8 cellular contexts compared by ENCODE assay signal in genomic region chr7:99558306-99559275, GRCh38. TPM values are rescaled to one million over a fixed set of nuclear protein-coding genes. Genes with fewer than 3 reads are reported as not detected.
DNase-seq lines count a peak whose midpoint lies in the region; ATAC-seq and TF ChIP-seq lines count a peak whose summit lies in the region.

Gene ZNF655, plus strand, starts transcription at chr7:99558642. Its CDS starts 1,918 bp downstream, at chr7:99560560.

- TF ChIP-seq EP300 in Ishikawa (IDR thresholded peaks at IDR 0.05; ENCODE audit: borderline replicate concordance), result no peak

- peak in 3 of 4 donors; percentile 54 to 81 (median 75) for TF ChIP-seq POLR2A in esophagus squamous epithelium (IDR thresholded peaks at IDR 0.05)

- TF ChIP-seq CTCF in esophagus squamous epithelium (IDR thresholded peaks at IDR 0.05), result peak in 1 of 6 experiments; percentile 13

- H3K9me3 Mint-ChIP-seq in activated T-cell treated with anti-CD3 and anti-CD28 coated beads, Interleukin-2, amount 50 U/mL, for 72 hours, result no peaks in the 10 kb centered on the region

- H3K27ac Mint-ChIP-seq in activated T-cell treated with anti-CD3 and anti-CD28 coated beads, Interleukin-2, amount 50 U/mL, for 72 hours, result peak within 1 kb of the TSS; percentile 93

- H3K36me3 ChIP-seq in esophagus squamous epithelium (peaks cover 0 to 58% (median 14%) of the 10 kb centered on the region in 3 donors), muscle layer of duodenum (ENCODE audit: control insufficient read depth in 1 of 2, insufficient read depth in 2 of 2, low read length in 2 of 2) (peaks cover 40 to 47% of the 10 kb centered on the region in 2 donors)

- H3K9me3 ChIP-seq in esophagus squamous epithelium (no peaks in the 10 kb centered on the region), muscle layer of duodenum (ENCODE audit: control insufficient read depth in 1 of 2, low read length in 2 of 2) (no peaks in the 10 kb centered on the region)

- peaks cover 54% of the 10 kb centered on the region for H3K4me1 Mint-ChIP-seq in activated T-cell treated with anti-CD3 and anti-CD28 coated beads, Interleukin-2, amount 50 U/mL, for 72 hours (ENCODE audit: low read depth)

- TF ChIP-seq RAD21 in Ishikawa (IDR thresholded peaks at IDR 0.05; ENCODE audit: low read depth), result no peak

- H3K4me3 Mint-ChIP-seq in activated T-cell treated with anti-CD3 and anti-CD28 coated beads, Interleukin-2, amount 50 U/mL, for 72 hours, result peak within 1 kb of the TSS; percentile 94 to 95

- 0% methylated on average over 15 of the region's 80 CpGs; no CpG with 5 or more reads in 1 of the 2 donors for WGBS in esophagus squamous epithelium, 2 donors

- peaks cover 28 to 34% of the 10 kb centered on the region in 2 donors for H3K36me3 Mint-ChIP-seq in activated T-cell treated with anti-CD3 and anti-CD28 coated beads, Interleukin-2, amount 50 U/mL, for 72 hours (ENCODE audit: insufficient read depth in 2 of 2)

- ATAC-seq in GM21528 (IDR thresholded peaks at IDR 0.05; ENCODE audit: low FRiP score, unreplicated experiment), result peak; percentile 73
- peak; percentile 87 to 89 for ATAC-seq in activated T-cell treated with anti-CD3 and anti-CD28 coated beads, Interleukin-2, amount 50 U/mL, for 72 hours (replicated peaks in 1 of 2)

- H3K27me3 ChIP-seq in esophagus squamous epithelium (no peaks in the 10 kb centered on the region), muscle layer of duodenum (ENCODE audit: low read depth, low read length) (no peaks in the 10 kb centered on the region)

- H3K27ac ChIP-seq in esophagus squamous epithelium (peak within 1 kb of the TSS; percentile 96 to 99 (median 98)), muscle layer of duodenum (ENCODE audit: low read length) (peak within 1 kb of the TSS; percentile 99)

- DNase-seq in DMS114 treated with DMSO at 0.1 percent for 48 hours (lab: John Stamatoyannopoulos, UW; ENCODE audit: unreplicated experiment), result peak; percentile 80
- DNase-seq in activated T-cell treated with anti-CD3 and anti-CD28 coated beads, Interleukin-2, amount 50 U/mL, for 72 hours, result peak; percentile 90 to 91
- DNase-seq in esophagus squamous epithelium (lab: John Stamatoyannopoulos, UW), result peak; percentile 62
- DNase-seq in stimulated activated CD8-positive, alpha-beta memory T cell treated with anti-CD3 and anti-CD28 coated beads, Interleukin-7, amount 100 ng/mL, for 4 hours (ENCODE audit: low read depth in 2 of 2), result peak; percentile 83 to 88

- H3K27me3 Mint-ChIP-seq in activated T-cell treated with anti-CD3 and anti-CD28 coated beads, Interleukin-2, amount 50 U/mL, for 72 hours (ENCODE audit: low read depth), result no peaks in the 10 kb centered on the region

- H3K4me3 ChIP-seq in esophagus squamous epithelium (peak within 1 kb of the TSS; percentile 75 to 91 (median 82)), muscle layer of duodenum (ENCODE audit: low read depth in 1 of 2, low read length in 2 of 2) (peak within 1 kb of the TSS; percentile 90 to 93)

- H3K4me1 ChIP-seq in esophagus squamous epithelium, result peaks cover 38 to 61% (median 42%) of the 10 kb centered on the region in 3 donors
- peaks cover 0 to 27% of the 10 kb centered on the region in 2 donors for H3K4me1 ChIP-seq in muscle layer of duodenum (ENCODE audit: control insufficient read depth in 1 of 2, insufficient read depth in 2 of 2, low read length in 2 of 2)

- intact Hi-C loops in esophagus squamous epithelium (cut with DNase I), result no loop called here

TF ChIP-seq in Ishikawa, 13 proteins besides CTCF, POLR2A, EP300 and RAD21 (continues in another document):
- TF ChIP-seq REST (IDR thresholded peaks at IDR 0.05; ENCODE audit: low read depth), result no peak
- no peak for TF ChIP-seq EGR1 (IDR thresholded peaks at IDR 0.05)
- peak; percentile 96 for TF ChIP-seq ZBTB7A (IDR thresholded peaks at IDR 0.05; ENCODE audit: low read depth)
- peak; percentile 49 for TF ChIP-seq TAF1 (IDR thresholded peaks at IDR 0.05; ENCODE audit: low read depth)
- TF ChIP-seq CEBPB (IDR thresholded peaks at IDR 0.05), result no peak
- no peak for TF ChIP-seq USF1 (IDR thresholded peaks at IDR 0.05)
- no peak for TF ChIP-seq TEAD4 (IDR thresholded peaks at IDR 0.05)
- TF ChIP-seq CREB1 (IDR thresholded peaks at IDR 0.05; ENCODE audit: low read depth), result no peak
- peak; percentile 55; the same call in 1 of the 2 replicates for TF ChIP-seq YY1 (IDR thresholded peaks at IDR 0.05; ENCODE audit: low read depth)
- TF ChIP-seq FOXM1 (IDR thresholded peaks at IDR 0.05; ENCODE audit: borderline replicate concordance, low read depth), result no peak

TF ChIP-seq in PFSK-1, 5 proteins besides CTCF, POLR2A, EP300 and RAD21:
- TF ChIP-seq TAF1 (IDR thresholded peaks at IDR 0.05; ENCODE audit: borderline replicate concordance, insufficient read depth, low read length) (peak; percentile 31; the same call in 1 of the 2 replicates), SIN3A (IDR thresholded peaks at IDR 0.05; ENCODE audit: borderline replicate concordance, insufficient read depth, low read length) (no peak), REST (IDR thresholded peaks at IDR 0.05; ENCODE audit: insufficient read depth in 1 of 2, low read depth in 2 of 2, low read length in 2 of 2) (no peak), POLR2AphosphoS5 (IDR thresholded peaks at IDR 0.05; ENCODE audit: low read depth, low read length) (no peak; the same call in 1 of the 2 replicates), FOXP2 (optimal IDR thresholded peaks at IDR 0.05; ENCODE audit: borderline replicate concordance, extremely low read depth, extremely low read length, insufficient read depth) (peak; percentile 29)

RNA-seq across cellular contexts. Expression of gene ZNF655, which starts in this region (rescaled TPM):
- 17.9 TPM for polyA plus RNA-seq in PFSK-1 (2012; ENCODE audit: insufficient read length, low read depth)
- 10 to 100 TPM; 87.8 to 94.1 TPM for total RNA-seq in activated T-cell treated with anti-CD3 and anti-CD28 coated beads, Interleukin-2, amount 50 U/mL, for 72 hours
- 100 to 1,000 TPM in 3 of 4 donors, 10 to 100 TPM in 1; 78.6 to 167 (median 107) TPM for total RNA-seq in esophagus squamous epithelium

Comparison
In these comparisons a context has a peak if more than half of its experiments do, and no peak if none do; other contexts are left out.
1. Peak in every context shown above with its lines: DNase-seq, ATAC-seq, H3K4me3 ChIP-seq and H3K27ac ChIP-seq.